Comparison of ENCODE assay signal across 24 cellular contexts in the genomic region with DNA sequence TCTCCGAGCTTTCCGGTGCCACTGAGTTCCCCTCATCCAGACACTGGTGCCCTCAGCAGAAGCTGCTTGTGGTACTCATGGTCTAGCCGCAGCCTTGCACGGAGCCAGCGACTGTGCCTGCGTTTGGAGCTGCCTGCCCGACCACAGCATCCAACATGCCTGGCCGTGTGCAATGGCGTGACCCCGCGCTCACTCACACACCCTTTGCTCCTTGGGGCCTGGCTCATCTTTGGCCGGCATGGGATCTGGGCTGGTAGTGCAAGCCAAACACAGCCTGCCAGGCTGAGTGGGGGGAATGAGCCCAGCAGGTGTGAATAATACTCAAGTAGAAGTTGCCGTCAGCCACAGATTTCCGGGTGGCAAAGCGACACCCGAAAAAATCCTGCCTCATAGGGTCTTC.
DNase-seq lines count a peak whose midpoint lies in the region; ATAC-seq and TF ChIP-seq lines count a peak whose summit lies in the region.
"Had no signal": no experiment of that assay in that cellular context is flagged by ENCODE, and none has a peak within 500 bp of the region (broad histone marks: within the 10 kb centered on the region; RNA-seq: fewer than 3 reads in every experiment).

No MANE protein-coding gene starts in this region.

- H3K27ac ChIP-seq in right cardiac atrium (ENCODE audit: low read length) (no peak overlapping the region), left ventricle myocardium inferior (replicated peaks) (no peak overlapping the region), lower lobe of right lung (no peak overlapping the region), transverse colon (no peak overlapping the region)
- H3K27ac ChIP-seq: C4-2B, KMS-11, RWPE1, SJSA1 had no signal

- peaks cover 22% of the 10 kb centered on the region for H3K4me1 Mint-ChIP-seq in chondrocyte (ENCODE audit: low read depth)
- no peaks in the 10 kb centered on the region for H3K4me1 Mint-ChIP-seq in activated CD8-positive, alpha-beta T cell treated with anti-CD3 and anti-CD28 coated beads for 36 hours (ENCODE audit: low read depth)
- H3K4me1 Mint-ChIP-seq: GM23338 had no signal

- POLR2A ChIA-PET in activated CD8-positive, alpha-beta T cell treated with anti-CD3 and anti-CD28 coated beads for 36 hours (lab: Charles Lee) = no interaction called here

- in situ Hi-C loops in transverse colon (cut with MboI; ENCODE audit: low pct_ligation_motif_present in 1 of 4, low pct_unique_long_range_greater_than_20kb in 1 of 4, low sequenced_read_pairs in 3 of 4) = no loop called here

- TF ChIP-seq POLR2A in transverse colon (IDR thresholded peaks at IDR 0.05) = no peak

- no peak overlapping the region for H3K4me3 Mint-ChIP-seq in chondrocyte (ENCODE audit: unreplicated experiment)
- H3K4me3 Mint-ChIP-seq in activated CD8-positive, alpha-beta T cell treated with anti-CD3 and anti-CD28 coated beads for 36 hours = no peak overlapping the region
- H3K4me3 Mint-ChIP-seq: GM23338 had no signal

- 96% methylated on average over 16 of the region's 16 CpGs for WGBS in right cardiac atrium
- WGBS in transverse colon (ENCODE audit: low coverage in 1 of 2), 2 donors = 94% methylated on average over 15 of the region's 16 CpGs; no CpG with 5 or more reads in 1 of the 2 donors

- no peak for ATAC-seq in right cardiac atrium
- ATAC-seq in lower lobe of right lung = peak in 1 of 2 donors; percentile 17
- ATAC-seq in activated CD8-positive, alpha-beta T cell treated with anti-CD3 and anti-CD28 coated beads for 36 hours = no peak
- ATAC-seq: GM23338, HCT116 had no signal

- H3K4me3 ChIP-seq in right cardiac atrium (ENCODE audit: low read length) = no peak overlapping the region
- no peak overlapping the region for H3K4me3 ChIP-seq in left ventricle myocardium inferior
- no peak overlapping the region for H3K4me3 ChIP-seq in lower lobe of right lung
- no peak overlapping the region for H3K4me3 ChIP-seq in transverse colon
- H3K4me3 ChIP-seq: GM23338, SJSA1 had no signal

- CTCF ChIA-PET in activated CD8-positive, alpha-beta T cell treated with anti-CD3 and anti-CD28 coated beads for 36 hours (lab: Charles Lee) = no interaction called here

- intact Hi-C loops in right cardiac atrium (cut with DNase I) = no loop called here
- intact Hi-C loops in left ventricle myocardium inferior (cut with micrococcal nuclease) = no loop called here
- intact Hi-C loops in lower lobe of right lung (cut with DNase I) = no loop called here
- intact Hi-C loops in transverse colon (cut with DNase I; ENCODE audit: low total_unique reads) = no loop called here
- intact Hi-C loops in activated CD8-positive, alpha-beta T cell treated with anti-CD3 and anti-CD28 coated beads for 36 hours (cut with micrococcal nuclease) = no loop called here

- no peaks in the 10 kb centered on the region for H3K27me3 Mint-ChIP-seq in chondrocyte (ENCODE audit: low read depth)
- no peaks in the 10 kb centered on the region for H3K27me3 Mint-ChIP-seq in activated CD8-positive, alpha-beta T cell treated with anti-CD3 and anti-CD28 coated beads for 36 hours

- DNase-seq in right cardiac atrium (peak in 2 of 3 donors; percentile 28 to 39), left ventricle myocardium inferior (no peak), chondrocyte (ENCODE audit: low spot score) (peak; percentile 72), lower lobe of right lung (peak; percentile 35), transverse colon (peak; percentile 3), NCI-H2029 (lab: John Stamatoyannopoulos, UW) (no peak), NCI-H69 (lab: John Stamatoyannopoulos, UW) (no peak)
- no peak for DNase-seq in activated CD8-positive, alpha-beta T cell treated with anti-CD3 and anti-CD28 coated beads for 36 hours
- DNase-seq: ACHN, AML-193, DMS79, MV-4-11, NCI-H1694 treated with DMSO at 0.1 percent for 48 hours, NCI-H2107, NCI-H2227 treated with DMSO at 0.1 percent for 48 hours, NCI-H510A treated with DMSO at 0.1 percent for 48 hours, NCI-H82, PC-3 had no signal

- no peaks in the 10 kb centered on the region for H3K9me3 ChIP-seq in right cardiac atrium (ENCODE audit: control insufficient read depth, low read length)
- H3K9me3 ChIP-seq in left ventricle myocardium inferior (replicated peaks) = peaks cover 48% of the 10 kb centered on the region
- no peaks in the 10 kb centered on the region for H3K9me3 ChIP-seq in lower lobe of right lung
- peaks cover 0 to 8% of the 10 kb centered on the region in 2 donors for H3K9me3 ChIP-seq in transverse colon
- H3K9me3 ChIP-seq: SJSA1 had no signal

- peaks cover 18% of the 10 kb centered on the region for H3K9me3 Mint-ChIP-seq in chondrocyte (ENCODE audit: low read depth)
- peaks cover 16% of the 10 kb centered on the region for H3K9me3 Mint-ChIP-seq in activated CD8-positive, alpha-beta T cell treated with anti-CD3 and anti-CD28 coated beads for 36 hours

- H3K27ac Mint-ChIP-seq in chondrocyte (ENCODE audit: unreplicated experiment) = no peak overlapping the region
- no peak overlapping the region for H3K27ac Mint-ChIP-seq in activated CD8-positive, alpha-beta T cell treated with anti-CD3 and anti-CD28 coated beads for 36 hours
- H3K27ac Mint-ChIP-seq: GM23338 had no signal

- H3K27me3 ChIP-seq in right cardiac atrium (ENCODE audit: control insufficient read depth, insufficient read depth) (no peaks in the 10 kb centered on the region), left ventricle myocardium inferior (ENCODE audit: low read depth) (no peaks in the 10 kb centered on the region), lower lobe of right lung (ENCODE audit: low read depth) (no peaks in the 10 kb centered on the region), transverse colon (no peaks in the 10 kb centered on the region)
- H3K27me3 ChIP-seq: SJSA1 had no signal

- TF ChIP-seq EP300 in transverse colon (IDR thresholded peaks at IDR 0.05; ENCODE audit: low read depth) = no peak

- H3K36me3 ChIP-seq in left ventricle myocardium inferior (no peaks in the 10 kb centered on the region), lower lobe of right lung (no peaks in the 10 kb centered on the region), transverse colon (no peaks in the 10 kb centered on the region)
- H3K36me3 ChIP-seq: SJSA1 had no signal

- TF ChIP-seq CTCF in left ventricle myocardium inferior (IDR thresholded peaks at IDR 0.05; ENCODE audit: borderline replicate concordance) (no peak), chondrocyte (IDR thresholded peaks at IDR 0.05) (no peak), lower lobe of right lung (IDR thresholded peaks at IDR 0.05) (no peak), transverse colon (IDR thresholded peaks at IDR 0.05) (no peak)
- TF ChIP-seq CTCF in activated CD8-positive, alpha-beta T cell treated with anti-CD3 and anti-CD28 coated beads for 36 hours (IDR thresholded peaks at IDR 0.05) = no peak

- peaks cover 6% of the 10 kb centered on the region for H3K36me3 Mint-ChIP-seq in chondrocyte (ENCODE audit: low read depth)
- H3K36me3 Mint-ChIP-seq in activated CD8-positive, alpha-beta T cell treated with anti-CD3 and anti-CD28 coated beads for 36 hours (ENCODE audit: low read depth) = no peaks in the 10 kb centered on the region

- no peaks in the 10 kb centered on the region for H3K4me1 ChIP-seq in right cardiac atrium (ENCODE audit: control insufficient read depth, insufficient read depth, low read length)
- no peaks in the 10 kb centered on the region for H3K4me1 ChIP-seq in left ventricle myocardium inferior
- H3K4me1 ChIP-seq in lower lobe of right lung = no peaks in the 10 kb centered on the region
- no peaks in the 10 kb centered on the region for H3K4me1 ChIP-seq in transverse colon
- H3K4me1 ChIP-seq: SJSA1 had no signal

Comparison
In these comparisons a context has a peak if more than half of its experiments do, and no peak if none do; other contexts are left out.
1. DNase-seq: peak in right cardiac atrium (2 of 3), chondrocyte (single experiment), lower lobe of right lung (single experiment) and transverse colon (single experiment); none in left ventricle myocardium inferior (single experiment), NCI-H2029 (single experiment), NCI-H69 (single experiment) and activated CD8-positive, alpha-beta T cell treated with anti-CD3 and anti-CD28 coated beads for 36 hours (single experiment).